17 cellular contexts compared by ENCODE assay signal in genomic region chr11:61728066-61728939, GRCh38. TPM values are rescaled to one million over a fixed set of nuclear protein-coding genes. Genes with fewer than 3 reads are reported as not detected.
DNase-seq lines count a peak whose midpoint lies in the region; ATAC-seq, FAIRE-seq and TF ChIP-seq lines count a peak whose summit lies in the region.
"Had no signal": no experiment of that assay in that cellular context is flagged by ENCODE, and none has a peak within 500 bp of the region (broad histone marks: within the 10 kb centered on the region; RNA-seq: fewer than 3 reads in every experiment).

No MANE protein-coding gene starts in this region.

- no peaks in the 10 kb centered on the region for H3K9me3 ChIP-seq in H1 (ENCODE audit: insufficient read depth in 2 of 2, low read depth in 1 of 2, low read length in 1 of 2)
- H3K9me3 ChIP-seq: ascending aorta, BE2C, esophagus squamous epithelium, ovary, SJCRH30 had no signal

- no peak overlapping the region; the same call in 1 of the 2 replicates for H4K8ac ChIP-seq in H1 (ENCODE audit: extremely low read depth, insufficient read depth, low read length)

- no peak overlapping the region for H3K9ac ChIP-seq in H1 (replicated peaks in 1 of 4; ENCODE audit: extremely low read depth in 1 of 4, low read depth in 3 of 4, low read length in 3 of 4)

- POLR2A ChIA-PET in GM10248 (lab: Yijun Ruan, JAX) (no interaction called here), H1 (lab: Charles Lee; ENCODE audit: partially characterized antibody) (interaction anchor here (1.2 kb wide), 1 partner anchor 9 kb away, joined by 3 read pairs; no protein-coding TSS in a partner anchor)

- H3K18ac ChIP-seq in H1 (ENCODE audit: extremely low read depth, low read length) = no peak overlapping the region

- no peaks in the 10 kb centered on the region for H3K27me3 ChIP-seq in H1 (replicated peaks in 1 of 4; ENCODE audit: control insufficient read depth in 3 of 4, extremely low read depth in 1 of 4, insufficient read depth in 3 of 4, low read length in 3 of 4)
- H3K27me3 ChIP-seq: ascending aorta, BE2C, esophagus squamous epithelium, ovary, SJCRH30 had no signal

- FAIRE-seq in H1 (lab: Jason Lieb, UNC) = no peak

- H3K4ac ChIP-seq in H1 (replicated peaks; ENCODE audit: insufficient read length, low read depth, low read length) = no peak overlapping the region

- TF ChIP-seq CTCF in GM10248 (IDR thresholded peaks at IDR 0.05; ENCODE audit: control extremely low read depth, extremely low read depth, low read depth, missing control alignments) (peak; percentile 14), H1 (IDR thresholded peaks at IDR 0.05; ENCODE audit: control extremely low read depth in 1 of 3, insufficient read depth in 1 of 3, low read depth in 1 of 3, low read length in 3 of 3) (peak; percentile 27 to 34 (median 28); a peak in 3 of 4 replicates)

- H3K56ac ChIP-seq in H1 (replicated peaks; ENCODE audit: insufficient read length, low read depth, low read length) = no peak overlapping the region

- no peak overlapping the region for H3K23ac ChIP-seq in H1 (ENCODE audit: insufficient read length)

- WGBS in H1 (ENCODE audit: extremely low coverage in 1 of 2, insufficient coverage in 1 of 2, insufficient read length in 1 of 2, insufficient replicate concordance in 2 of 2, low coverage in 1 of 2, low lambda C conversion rate in 2 of 2, missing lambda C conversion rate in 1 of 2), 2 experiments = 93% methylated on average over 33 of the region's 33 CpGs; no CpG with 5 or more reads in 1 of the 2 experiments

- no peak overlapping the region for H2BK12ac ChIP-seq in H1 (ENCODE audit: low read depth, low read length)

- no peak overlapping the region for H2BK20ac ChIP-seq in H1 (ENCODE audit: low read length)

- H3K4me2 ChIP-seq in H1 (ENCODE audit: insufficient read depth in 1 of 2, low read depth in 2 of 2, low read length in 2 of 2) = no peak overlapping the region

- peak; percentile 24 to 43; a peak in 3 of 4 replicates for TF ChIP-seq RAD21 in H1 (IDR thresholded peaks at IDR 0.05 in 1 of 2, conservative IDR thresholded peaks at IDR 0.05 in 1 of 2; ENCODE audit: low read depth in 2 of 2, low read length in 2 of 2)

- no peak for TF ChIP-seq POLR2A in H1 (IDR thresholded peaks at IDR 0.05; ENCODE audit: control extremely low read depth in 1 of 2, low read depth in 2 of 2, low read length in 2 of 2)

- no peaks in the 10 kb centered on the region for H3K79me1 ChIP-seq in H1 (ENCODE audit: low read depth, low read length)

- no peak overlapping the region for H3K27ac ChIP-seq in H1 (ENCODE audit: low read depth, low read length)
- H3K27ac ChIP-seq: ascending aorta, SJCRH30 had no signal

- DNase-seq in GM10248 (ENCODE audit: extremely low spot score) = peak; percentile 57
- DNase-seq in M059J (ENCODE audit: low read depth) = peak; percentile 58
- no peak for DNase-seq in H1 (ENCODE audit: low read depth in 1 of 2, low spot score in 2 of 2)
- DNase-seq in renal cortical epithelial cell (ENCODE audit: low read depth) = peak; percentile 75
- no peak for DNase-seq in NK-92 (lab: John Stamatoyannopoulos, UW; ENCODE audit: unreplicated experiment)
- no peak for DNase-seq in putamen (ENCODE audit: low spot score)
- DNase-seq: activated CD4-positive, CD25-positive, alpha-beta regulatory T cell treated with anti-CD3 and anti-CD28 coated beads, Interleukin-2, amount 50 U/mL, for 72 hours; activated CD8-positive, alpha-beta memory T cell treated with anti-CD3 and anti-CD28 coated beads, Interleukin-2, amount 10 ng/mL, durations not matched to agents 7 days and 5 days; activated gamma-delta T cell; BE2C; esophagus squamous epithelium; NCI-H1105; NCI-H2171 treated with DMSO at 0.1 percent for 48 hours had no signal

- no peaks in the 10 kb centered on the region for H3K4me1 ChIP-seq in H1 (replicated peaks in 1 of 4; ENCODE audit: control insufficient read depth in 3 of 4, insufficient read depth in 4 of 4, low read length in 3 of 4)

- H3K4me3 ChIP-seq in H1 (ENCODE audit: extremely low read depth in 1 of 4, insufficient read depth in 2 of 4, low read depth in 3 of 4, low read length in 4 of 4) = no peak overlapping the region
- H3K4me3 ChIP-seq: ascending aorta, esophagus squamous epithelium, ovary, SJCRH30 had no signal

- H2AFZ ChIP-seq in H1 (ENCODE audit: low read length) = no peak overlapping the region

- H4K20me1 ChIP-seq in H1 (replicated peaks in 1 of 2; ENCODE audit: control insufficient read depth in 1 of 2, insufficient read depth in 2 of 2, low read length in 2 of 2) = peaks cover 0 to 7% of the 10 kb centered on the region in 2 experiments

- no peak overlapping the region for H2AK5ac ChIP-seq in H1 (ENCODE audit: low read depth, low read length)

- no peaks in the 10 kb centered on the region for H3K23me2 ChIP-seq in H1 (ENCODE audit: low read depth, low read length)

- no peaks in the 10 kb centered on the region for H3K79me2 ChIP-seq in H1 (ENCODE audit: control insufficient read depth in 1 of 2, insufficient read depth in 2 of 2, low read length in 2 of 2)

- H4K91ac ChIP-seq in H1 (replicated peaks; ENCODE audit: insufficient read length, low read length) = no peak overlapping the region

- H3K14ac ChIP-seq in H1 (ENCODE audit: insufficient read length) = no peak overlapping the region

- peaks cover 0 to 3% (median 0%) of the 10 kb centered on the region in 4 experiments; a peak in 2 of 8 replicates for H3K36me3 ChIP-seq in H1 (ENCODE audit: control insufficient read depth in 2 of 4, insufficient read depth in 4 of 4, low read length in 3 of 4)
- H3K36me3 ChIP-seq: ascending aorta, BE2C, ovary had no signal

- TF ChIP-seq EP300 in H1 (IDR thresholded peaks at IDR 0.05; ENCODE audit: borderline replicate concordance in 1 of 2, low read depth in 2 of 2, low read length in 2 of 2) = no peak

- no peak for ATAC-seq in GM18502 (IDR thresholded peaks at IDR 0.05; ENCODE audit: poor library complexity, unreplicated experiment)
- ATAC-seq: activated CD8-positive, alpha-beta memory T cell treated with anti-CD3 and anti-CD28 coated beads, Interleukin-2, amount 10 ng/mL, durations not matched to agents 7 days and 5 days had no signal

- H2BK120ac ChIP-seq in H1 (replicated peaks; ENCODE audit: low read depth, low read length) = no peak overlapping the region

- CTCF ChIA-PET in GM10248 (lab: Yijun Ruan, JAX) = interaction anchor here (0.9 to 2.2 kb wide), 4 partner anchors 13 to 90 kb away, joined by 3 to 5 read pairs (median 3); no protein-coding TSS in a partner anchor
- CTCF ChIA-PET in H1 (lab: Charles Lee; ENCODE audit: partially characterized antibody) = interaction anchor here (0.8 to 2.9 kb wide), 17 partner anchors 9 to 89 kb away, joined by 3 to 10 read pairs (median 4); no protein-coding TSS in a partner anchor

- H4K5ac ChIP-seq in H1 (ENCODE audit: insufficient read length, low read depth, low read length) = no peak overlapping the region

- no peak overlapping the region for H2BK15ac ChIP-seq in H1 (ENCODE audit: low read length)

- H2BK5ac ChIP-seq in H1 (ENCODE audit: low read depth, low read length) = no peak overlapping the region

TF ChIP-seq in H1, 55 proteins besides CTCF, POLR2A, EP300 and RAD21:
- no peak for TF ChIP-seq SP1 (IDR thresholded peaks at IDR 0.05; ENCODE audit: low read depth, low read length)
- TF ChIP-seq PHF8 (conservative IDR thresholded peaks at IDR 0.05; ENCODE audit: low read depth, low read length) = no peak
- TF ChIP-seq NANOG (IDR thresholded peaks at IDR 0.05; ENCODE audit: insufficient read depth, low read depth, low read length, poor library complexity, severe bottlenecking) = no peak
- TF ChIP-seq JUN (IDR thresholded peaks at IDR 0.05; ENCODE audit: low read depth, low read length) = no peak
- no peak for TF ChIP-seq CHD1 (IDR thresholded peaks at IDR 0.05; ENCODE audit: low read depth, low read length)
- no peak for TF ChIP-seq TCF12 (IDR thresholded peaks at IDR 0.05; ENCODE audit: low read depth, low read length)
- TF ChIP-seq KDM5A (IDR thresholded peaks at IDR 0.05; ENCODE audit: low read length) = no peak
- TF ChIP-seq FOSL1 (IDR thresholded peaks at IDR 0.05; ENCODE audit: insufficient read depth, low read depth, low read length) = no peak
- TF ChIP-seq CBX5 (IDR thresholded peaks at IDR 0.05; ENCODE audit: low read depth, low read length) = no peak

RNA-seq across cellular contexts. Expression of gene MYRF, which starts 24.1 kb away (rescaled TPM):
- 4.3 and 5.0 TPM in 2 replicates for total RNA-seq in M059J (2014; rRNA removed; shearing (Covaris generic))
- 6.0 TPM in 2 replicates for total RNA-seq in H1 (2021; fragmentation: NEBNext Ultra II Directional; extraction: Animal tissue kit (Norgen Biotek cat#: 25700))
- 6.1 and 7.6 TPM in 2 replicates for polyA plus RNA-seq in H1 (2011; rRNA removed)
- 4.4 TPM for polyA plus RNA-seq in H1 (2011; cell fraction: cytosol; rRNA removed)
- polyA plus RNA-seq in H1 (2011; cell fraction: nucleus; rRNA removed) = 37.7 TPM
- polyA plus RNA-seq in H1 (2012, experiment 1 of 2) = 3.9 to 7.2 TPM (median 6.2 TPM) in 4 replicates
- polyA plus RNA-seq in H1 (2012, experiment 2 of 2) = 3.1 TPM
- polyA plus RNA-seq in H1 (2013, experiment 1 of 2) = 5.1 TPM
- 4.7 TPM for polyA plus RNA-seq in H1 (2013, experiment 2 of 2)
- 3.0 and 4.7 TPM in 2 replicates for polyA minus RNA-seq in H1 (2011; rRNA and poly(A)+ RNA removed)
- 3.7 TPM for polyA minus RNA-seq in H1 (2011; cell fraction: cytosol; rRNA and poly(A)+ RNA removed)
- polyA minus RNA-seq in H1 (2011; cell fraction: nucleus; rRNA and poly(A)+ RNA removed) = 9.6 TPM
- total RNA-seq in renal cortical epithelial cell = 4.2 and 20.0 TPM in 2 replicates
- total RNA-seq: ascending aorta had no signal

RNA-seq across cellular contexts. Expression of gene DAGLA, which starts 48.1 kb away (rescaled TPM):
- total RNA-seq in M059J (2014; rRNA removed; shearing (Covaris generic)) = 1.4 and 3.3 TPM in 2 replicates
- total RNA-seq in H1 (2021; fragmentation: NEBNext Ultra II Directional; extraction: Animal tissue kit (Norgen Biotek cat#: 25700)) = 6.4 and 6.6 TPM in 2 replicates
- 3.6 and 5.3 TPM in 2 replicates for polyA plus RNA-seq in H1 (2011; rRNA removed)
- polyA plus RNA-seq in H1 (2011; cell fraction: cytosol; rRNA removed) = 2.8 TPM
- polyA plus RNA-seq in H1 (2011; cell fraction: nucleus; rRNA removed) = 10.3 TPM
- 3.3 to 5.4 TPM (median 4.5 TPM) in 4 replicates for polyA plus RNA-seq in H1 (2012, experiment 1 of 2)
- polyA plus RNA-seq in H1 (2012, experiment 2 of 2) = 3.2 TPM
- polyA plus RNA-seq in H1 (2013, experiment 1 of 2) = 4.8 TPM
- 5.2 TPM for polyA plus RNA-seq in H1 (2013, experiment 2 of 2)
- polyA minus RNA-seq in H1 (2011; rRNA and poly(A)+ RNA removed) = 4.6 and 5.2 TPM in 2 replicates
- 3.5 TPM for polyA minus RNA-seq in H1 (2011; cell fraction: cytosol; rRNA and poly(A)+ RNA removed)
- 8.3 TPM for polyA minus RNA-seq in H1 (2011; cell fraction: nucleus; rRNA and poly(A)+ RNA removed)
- total RNA-seq in renal cortical epithelial cell = 1.7 and 6.8 TPM in 2 replicates
- total RNA-seq: activated CD8-positive, alpha-beta memory T cell treated with anti-CD3 and anti-CD28 coated beads, Interleukin-2, amount 10 ng/mL, durations not matched to agents 7 days and 5 days had no signal

Comparison
In these comparisons a context has a peak if more than half of its experiments do, and no peak if none do; other contexts are left out.
1. DNase-seq: peak in GM10248 (single experiment), M059J (single experiment) and renal cortical epithelial cell (single experiment); none in H1 (0 of 2), NK-92 (single experiment) and putamen (single experiment).